29 cellular contexts compared by ENCODE assay signal in the genomic region with DNA sequence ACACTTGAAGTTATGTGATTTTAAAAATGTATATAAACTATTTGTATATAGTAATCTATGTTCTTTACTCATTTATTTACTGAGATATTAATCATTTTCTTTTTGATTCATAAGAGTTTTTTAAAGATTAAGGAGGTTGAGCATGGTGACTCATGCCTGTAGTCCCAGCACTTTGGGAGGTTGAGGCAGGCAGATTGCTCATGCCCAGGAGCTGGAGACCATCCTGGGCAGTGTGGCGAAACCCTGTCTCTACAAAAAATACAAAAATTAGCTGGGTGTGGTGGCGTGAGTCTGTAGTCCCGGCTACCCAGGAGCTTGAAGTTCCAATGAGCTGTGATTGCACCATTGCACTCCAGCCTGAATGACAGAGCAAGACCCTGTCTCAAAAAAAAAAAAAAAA.
"Had no signal": no experiment of that assay in that cellular context is flagged by ENCODE, and none has a peak within 500 bp of the region (broad histone marks: within the 10 kb centered on the region; RNA-seq: fewer than 3 reads in every experiment).

No MANE protein-coding gene starts in this region.

- H3K4me3 ChIP-seq: pancreas, prostate gland, right atrium auricular region, right lobe of liver, sigmoid colon, stomach, thoracic aorta, thyroid gland, tibial nerve, upper lobe of left lung, vagina had no signal

- H3K36me3 Mint-ChIP-seq: stimulated activated effector memory CD8-positive, alpha-beta T cell treated with anti-CD3 and anti-CD28 coated beads, Interleukin-12 subunit alpha, Interleukin-12 subunit beta, amount 100 ng/mL, for 72 hours; stimulated activated naive B cell treated with anti-CD40 and anti-IgM and Interleukin-4, amounts not matched to agents 10 μg/mL and 1 μg/mL and 100 μg/mL, for 72 hours had no signal

- H3K9me3 ChIP-seq: neutrophil, pancreas, prostate gland, right lobe of liver, thyroid gland, vagina had no signal

- H3K27ac Mint-ChIP-seq: naive thymus-derived CD8-positive, alpha-beta T cell; natural killer cell treated with Interleukin-12 subunit alpha and Interleukin-12 subunit beta and Interleukin-15 and Interleukin-18, amount 100 ng/mL, for 72 hours; nephron progenitor cell; stimulated activated effector memory CD8-positive, alpha-beta T cell treated with anti-CD3 and anti-CD28 coated beads, Interleukin-12 subunit alpha, Interleukin-12 subunit beta, amount 100 ng/mL, for 72 hours; stimulated activated naive B cell treated with anti-CD40 and anti-IgM and Interleukin-4, amounts not matched to agents 10 μg/mL and 1 μg/mL and 100 μg/mL, for 72 hours; stimulated activated naive CD8-positive, alpha-beta T cell treated with anti-CD3 and anti-CD28 coated beads, Interleukin-15, Interleukin-2, amounts not matched to agents 100 ng/mL and 50 ng/mL, for 24 hours had no signal

- H3K27ac ChIP-seq: neutrophil, pancreas, prostate gland, right atrium auricular region, right lobe of liver, sigmoid colon, stomach, thoracic aorta, thyroid gland, tibial nerve, upper lobe of left lung, vagina had no signal

- H3K36me3 ChIP-seq: neutrophil, pancreas, prostate gland, right atrium auricular region, right lobe of liver, sigmoid colon, stomach, thoracic aorta, thyroid gland, upper lobe of left lung, vagina had no signal

- ATAC-seq: naive thymus-derived CD8-positive, alpha-beta T cell; natural killer cell treated with Interleukin-12 subunit alpha and Interleukin-12 subunit beta and Interleukin-15 and Interleukin-18, amount 100 ng/mL, for 72 hours; pancreas; right lobe of liver; stimulated activated effector memory CD8-positive, alpha-beta T cell treated with anti-CD3 and anti-CD28 coated beads, Interleukin-12 subunit alpha, Interleukin-12 subunit beta, amount 100 ng/mL, for 72 hours; stimulated activated naive B cell treated with anti-CD40 and anti-IgM and Interleukin-4, amounts not matched to agents 10 μg/mL and 1 μg/mL and 100 μg/mL, for 72 hours had no signal

- H3K27me3 ChIP-seq: neutrophil, pancreas, right atrium auricular region, right lobe of liver, sigmoid colon, thyroid gland, tibial nerve, upper lobe of left lung, vagina had no signal

- FAIRE-seq: pancreas, small intestine, urothelium cell line had no signal

- H3K4me3 Mint-ChIP-seq: naive thymus-derived CD8-positive, alpha-beta T cell; natural killer cell treated with Interleukin-12 subunit alpha and Interleukin-12 subunit beta and Interleukin-15 and Interleukin-18, amount 100 ng/mL, for 72 hours; nephron progenitor cell; neural crest cell; stimulated activated effector memory CD8-positive, alpha-beta T cell treated with anti-CD3 and anti-CD28 coated beads, Interleukin-12 subunit alpha, Interleukin-12 subunit beta, amount 100 ng/mL, for 72 hours; stimulated activated naive B cell treated with anti-CD40 and anti-IgM and Interleukin-4, amounts not matched to agents 10 μg/mL and 1 μg/mL and 100 μg/mL, for 72 hours; stimulated activated naive CD8-positive, alpha-beta T cell treated with anti-CD3 and anti-CD28 coated beads, Interleukin-15, Interleukin-2, amounts not matched to agents 100 ng/mL and 50 ng/mL, for 24 hours had no signal

- H3K4me1 ChIP-seq: pancreas, prostate gland, right atrium auricular region, right lobe of liver, sigmoid colon, stomach, thyroid gland, tibial nerve, upper lobe of left lung, vagina had no signal

- H3K4me1 Mint-ChIP-seq: naive thymus-derived CD8-positive, alpha-beta T cell; nephron progenitor cell; neural crest cell; stimulated activated effector memory CD8-positive, alpha-beta T cell treated with anti-CD3 and anti-CD28 coated beads, Interleukin-12 subunit alpha, Interleukin-12 subunit beta, amount 100 ng/mL, for 72 hours; stimulated activated naive B cell treated with anti-CD40 and anti-IgM and Interleukin-4, amounts not matched to agents 10 μg/mL and 1 μg/mL and 100 μg/mL, for 72 hours had no signal

- DNase-seq: naive thymus-derived CD8-positive, alpha-beta T cell; nephron progenitor cell; nucleus accumbens; pancreas; retina; right lobe of liver; sigmoid colon; small intestine; stimulated activated CD4-positive, alpha-beta T cell treated with anti-CD3 and anti-CD28 coated beads, Interleukin-15, amount 100 ng/mL, for 24 hours; stimulated activated CD4-positive, alpha-beta T cell treated with anti-CD3 and anti-CD28 coated beads, Interleukin-2, amount 100 ng/mL, for 24 hours; stimulated activated CD4-positive, alpha-beta T cell treated with anti-CD3 and anti-CD28 coated beads, Interleukin-2, amount 100 ng/mL, for 48 hours; stimulated activated CD4-positive, alpha-beta T cell treated with anti-CD3 and anti-CD28 coated beads, Interleukin-4, amount 100 ng/mL, for 24 hours; stimulated activated naive B cell treated with anti-CD40 and anti-IgM and Interleukin-4, amounts not matched to agents 10 μg/mL and 1 μg/mL and 100 μg/mL, for 72 hours; stimulated activated naive CD4-positive, alpha-beta T cell treated with Interleukin-2 at 50 U/mL for 16 hours; stomach; thyroid gland; trophoblast cell; upper lobe of left lung had no signal
